ENCODE assay signal across 11 cellular contexts in genomic region chr20:17896771-17897369, GRCh38.
DNase-seq lines count a peak whose midpoint lies in the region; ATAC-seq and TF ChIP-seq lines count a peak whose summit lies in the region.
"Had no signal": no experiment of that assay in that cellular context is flagged by ENCODE, and none has a peak within 500 bp of the region (broad histone marks: within the 10 kb centered on the region; RNA-seq: fewer than 3 reads in every experiment).

No MANE protein-coding gene starts in this region.

- TF ChIP-seq CTCF in upper lobe of right lung (IDR thresholded peaks at IDR 0.05) (no peak), lower leg skin (IDR thresholded peaks at IDR 0.05) (peak in 1 of 3 donors; percentile 91)

- intact Hi-C loops in Right ventricle myocardium inferior (cut with DNase I): loop anchor here (2.0 to 5.0 kb wide), 4 partner anchors 45 to 392 kb away; no protein-coding TSS in a partner anchor
- intact Hi-C loops in left ventricle myocardium superior (cut with micrococcal nuclease): loop anchor here (5.0 kb wide), 2 partner anchors 215 to 390 kb away; partner anchors contain the start of gene RRBP1
- intact Hi-C loops in upper lobe of right lung (cut with DNase I): loop anchor here (10.0 kb wide), 1 partner anchor 212 kb away; the partner anchor contains the start of gene RRBP1
- intact Hi-C loops in lower leg skin (cut with DNase I; ENCODE audit: low total_unique reads): loop anchor here (10.0 kb wide), 1 partner anchor 392 kb away; no protein-coding TSS in a partner anchor

- H3K4me3 ChIP-seq in upper lobe of right lung (no peak overlapping the region), lower leg skin (ENCODE audit: low read depth, poor library complexity, severe bottlenecking) (no peak overlapping the region)
- H3K4me3 ChIP-seq: cardiac muscle cell had no signal

- no peaks in the 10 kb centered on the region for H3K9me3 ChIP-seq in upper lobe of right lung
- H3K9me3 ChIP-seq: neutrophil had no signal

- WGBS in lower leg skin, 2 donors: 80 to 90% methylated on average over 3 of the region's 3 CpGs

- H3K4me1 ChIP-seq in upper lobe of right lung: peaks cover 25% of the 10 kb centered on the region

- no peaks in the 10 kb centered on the region for H3K36me3 ChIP-seq in upper lobe of right lung
- H3K36me3 ChIP-seq: cardiac muscle cell, neutrophil had no signal

- ATAC-seq in Right ventricle myocardium inferior: peak; percentile 17
- ATAC-seq in left ventricle myocardium superior: no peak
- ATAC-seq in upper lobe of right lung: no peak
- no peak for ATAC-seq in HG03520 (IDR thresholded peaks at IDR 0.05; ENCODE audit: unreplicated experiment)

- TF ChIP-seq POLR2A in lower leg skin (IDR thresholded peaks at IDR 0.05): no peak

- peak overlapping the region; percentile 81 for H3K27ac ChIP-seq in upper lobe of right lung
- H3K27ac ChIP-seq: cardiac muscle cell, neutrophil had no signal

- no peaks in the 10 kb centered on the region for H3K27me3 ChIP-seq in upper lobe of right lung
- H3K27me3 ChIP-seq: cardiac muscle cell had no signal

- DNase-seq in Right ventricle myocardium inferior (ENCODE audit: missing footprints) (no peak), left ventricle myocardium superior (no peak), HT1080 (ENCODE audit: low read depth) (peak; percentile 27), left kidney (ENCODE audit: low read depth, low spot score) (peak; percentile 52), upper lobe of right lung (no peak), lower leg skin (ENCODE audit: low spot score in 2 of 2) (no peak)
- DNase-seq in activated CD4-positive, alpha-beta T cell treated with anti-CD3 and anti-CD28 coated beads, Interleukin-2, amount 50 U/mL, for 1 hour: no peak
- DNase-seq: NCI-H1930 had no signal

Comparison
In these comparisons a context has a peak if more than half of its experiments do, and no peak if none do; other contexts are left out.
1. DNase-seq: peak in HT1080 (single experiment) and left kidney (single experiment); none in Right ventricle myocardium inferior (single experiment), left ventricle myocardium superior (single experiment), upper lobe of right lung (single experiment), activated CD4-positive, alpha-beta T cell treated with anti-CD3 and anti-CD28 coated beads, Interleukin-2, amount 50 U/mL, for 1 hour (single experiment) and lower leg skin (0 of 2).